ENCODE assay signal across 2 cellular contexts in the genomic region with DNA sequence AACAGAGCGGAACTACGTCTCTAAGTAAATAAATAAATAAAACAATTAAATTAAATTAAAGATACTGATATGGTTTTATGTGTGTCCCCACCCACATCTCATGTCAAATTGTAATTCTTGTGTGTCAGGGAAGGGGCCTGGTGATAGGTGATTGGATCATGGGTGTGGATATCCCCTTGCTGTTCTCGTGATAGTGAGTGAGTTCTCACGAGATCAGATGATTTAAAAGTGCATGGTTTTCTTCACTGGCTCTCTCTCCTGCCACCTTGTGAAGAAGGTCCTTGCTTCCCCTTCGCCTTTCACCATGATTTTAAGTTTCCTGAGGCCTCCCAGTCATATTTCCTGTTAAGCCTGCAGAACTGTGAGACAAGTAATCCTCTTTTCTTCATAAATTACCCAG.
TF ChIP-seq lines count a peak whose summit lies in the region.

No MANE protein-coding gene starts in this region.

TF ChIP-seq in HepG2, 621 proteins besides CTCF, POLR2A, EP300 and RAD21:
- TF ChIP-seq NR2F1 (CRISPR knock-in tag; IDR thresholded peaks at IDR 0.05) (no peak), CHD2 (IDR thresholded peaks at IDR 0.05; ENCODE audit: low read depth, low read length) (peak; percentile 70)

TF ChIP-seq in K562, 482 proteins besides CTCF, POLR2A, EP300 and RAD21:
- TF ChIP-seq ARID4B (CRISPR knock-in tag; IDR thresholded peaks at IDR 0.05) (no peak), MXD1 (CRISPR knock-in tag; IDR thresholded peaks at IDR 0.05; ENCODE audit: borderline replicate concordance, poor library complexity, severe bottlenecking) (no peak), RBM25 (IDR thresholded peaks at IDR 0.05; ENCODE audit: low read depth, low read length, severe bottlenecking) (peak; percentile 61), CHD2 (IDR thresholded peaks at IDR 0.05; ENCODE audit: low read depth, low read length) (peak; percentile 93), FOXP1 (CRISPR knock-in tag; IDR thresholded peaks at IDR 0.05) (no peak), MYBL2 (IDR thresholded peaks at IDR 0.05; ENCODE audit: low read depth) (0 out of 2 replicates have a peak, but pooled peaks have one; percentile 19), MYBL2 (CRISPR knock-in tag; IDR thresholded peaks at IDR 0.05; ENCODE audit: borderline replicate concordance) (no peak)
